In genomic region chr16:21857656-21858055, GRCh38 we compare ENCODE assay signal across 8 cellular contexts. TPM values are rescaled to one million over a fixed set of nuclear protein-coding genes. Genes with fewer than 3 reads are reported as not detected.
DNase-seq lines count a peak whose midpoint lies in the region; ATAC-seq and TF ChIP-seq lines count a peak whose summit lies in the region.
"Not testable (repeated sequence)": the region's sequence is repeated elsewhere in the genome, so short reads cannot be mapped to it uniquely, and the experiment has no call there.

Gene NPIPB4, minus strand, starts transcription at chr16:21857756. Its CDS starts 378 bp downstream, at chr16:21857378.

- H3K27ac Mint-ChIP-seq in T-cell; activated naive CD4-positive, alpha-beta T cell treated with anti-CD3 and anti-CD28 coated beads, Interleukin-2, amount 50 U/mL, for 72 hours: not testable (repeated sequence)

- not testable (repeated sequence) for H3K27me3 Mint-ChIP-seq in T-cell

- H3K9me3 ChIP-seq in left ventricle myocardium inferior (replicated peaks); mucosa of descending colon: not testable (repeated sequence)

- not testable (repeated sequence) for ATAC-seq in T-cell (replicated peaks in 1 of 4); activated naive CD4-positive, alpha-beta T cell treated with anti-CD3 and anti-CD28 coated beads, Interleukin-2, amount 50 U/mL, for 72 hours; mucosa of descending colon; sciatic nerve

- no CpG with 5 or more reads among the region's 5 CpGs for WGBS in urinary bladder

- POLR2A ChIA-PET in T-cell (lab: Charles Lee) = not testable (repeated sequence)

- DNase-seq in G401 (ENCODE audit: low spot score); T-cell; activated naive CD4-positive, alpha-beta T cell treated with anti-CD3 and anti-CD28 coated beads, Interleukin-2, amount 50 U/mL, for 72 hours (ENCODE audit: low spot score in 2 of 2); left ventricle myocardium inferior; mucosa of descending colon; sciatic nerve (ENCODE audit: low spot score): not testable (repeated sequence)

- H3K27ac ChIP-seq in left ventricle myocardium inferior (replicated peaks); urinary bladder (ENCODE audit: low read depth): not testable (repeated sequence)

- not testable (repeated sequence) for H3K4me3 ChIP-seq in left ventricle myocardium inferior; mucosa of descending colon; urinary bladder (ENCODE audit: low read depth, low read length)

- H3K4me1 ChIP-seq in left ventricle myocardium inferior; mucosa of descending colon (ENCODE audit: low read depth); urinary bladder (ENCODE audit: insufficient read depth): not testable (repeated sequence)

- TF ChIP-seq CTCF in left ventricle myocardium inferior (IDR thresholded peaks at IDR 0.05; ENCODE audit: borderline replicate concordance); mucosa of descending colon (IDR thresholded peaks at IDR 0.05): not testable (repeated sequence)

- H3K9me3 Mint-ChIP-seq in T-cell; activated naive CD4-positive, alpha-beta T cell treated with anti-CD3 and anti-CD28 coated beads, Interleukin-2, amount 50 U/mL, for 72 hours: not testable (repeated sequence)

- in situ Hi-C loops in G401 (cut with HindIII; ENCODE audit: low sequenced_read_pairs); endometrial microvascular endothelial cells (cut with HindIII; ENCODE audit: inconsistent ontology term, low pct_unique_long_range_greater_than_20kb, low sequenced_read_pairs): not testable (repeated sequence)

- not testable (repeated sequence) for H3K36me3 Mint-ChIP-seq in T-cell; activated naive CD4-positive, alpha-beta T cell treated with anti-CD3 and anti-CD28 coated beads, Interleukin-2, amount 50 U/mL, for 72 hours

- H3K4me3 Mint-ChIP-seq in T-cell = not testable (repeated sequence)

- H3K36me3 ChIP-seq in left ventricle myocardium inferior; mucosa of descending colon (ENCODE audit: low read depth); urinary bladder (ENCODE audit: insufficient read depth): not testable (repeated sequence)

- H3K27me3 ChIP-seq in left ventricle myocardium inferior (ENCODE audit: low read depth) = not testable (repeated sequence)

- intact Hi-C loops in left ventricle myocardium inferior (cut with micrococcal nuclease); mucosa of descending colon (cut with DNase I, micrococcal nuclease); sciatic nerve (cut with DNase I): not testable (repeated sequence)

- not testable (repeated sequence) for H3K4me1 Mint-ChIP-seq in T-cell

- CTCF ChIA-PET in T-cell (lab: Charles Lee) = not testable (repeated sequence)

RNA-seq across cellular contexts. Expression of gene NPIPB4, which starts in this region (rescaled TPM):
- 7.4 and 14.8 TPM in 2 replicates for total RNA-seq in G401 (2014; rRNA removed; shearing (Covaris generic))
- total RNA-seq in T-cell (100 to 1,000 TPM; 173 to 372 (median 216) TPM), endometrial microvascular endothelial cells (ENCODE audit: inconsistent ontology term) (11.1 TPM), left ventricle myocardium inferior (24.1 TPM), mucosa of descending colon (100 to 1,000 TPM; 212 to 324 (median 247) TPM), sciatic nerve (196 TPM), urinary bladder (138 TPM)
- total RNA-seq in activated naive CD4-positive, alpha-beta T cell treated with anti-CD3 and anti-CD28 coated beads, Interleukin-2, amount 50 U/mL, for 72 hours = 100 to 1,000 TPM; 230 to 277 TPM
- 13.8 TPM for polyA plus RNA-seq in urinary bladder
